ENCODE assay signal across 28 cellular contexts in the genomic region with DNA sequence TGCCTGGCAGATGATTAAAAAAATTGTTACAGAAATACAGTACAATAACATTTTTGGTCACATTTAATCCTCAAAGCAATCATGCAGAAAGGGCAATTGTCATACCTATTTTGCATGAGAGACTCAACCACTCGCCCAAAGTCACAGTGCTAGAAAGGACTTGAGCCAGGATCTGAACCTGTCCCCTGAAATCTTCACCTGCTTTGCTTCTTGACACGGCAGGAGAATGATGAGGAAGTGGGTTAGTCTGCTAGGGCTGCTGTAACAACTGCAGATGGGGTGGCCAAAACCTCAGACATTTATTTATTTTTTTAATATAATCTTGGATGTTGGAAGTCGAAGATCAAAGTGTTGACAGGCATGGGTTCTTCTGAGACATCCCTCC.
DNase-seq lines count a peak whose midpoint lies in the region; ATAC-seq, FAIRE-seq and TF ChIP-seq lines count a peak whose summit lies in the region.
"Had no signal": no experiment of that assay in that cellular context is flagged by ENCODE, and none has a peak within 500 bp of the region (broad histone marks: within the 10 kb centered on the region; RNA-seq: fewer than 3 reads in every experiment).

No MANE protein-coding gene starts in this region.

- TF ChIP-seq POLR2A in GM12891 (IDR thresholded peaks at IDR 0.05; ENCODE audit: low read depth, low read length) = no peak
- no peak for TF ChIP-seq POLR2A in gastroesophageal sphincter (IDR thresholded peaks at IDR 0.05)

- H3K4me3 Mint-ChIP-seq in memory B cell = no peak overlapping the region
- H3K4me3 Mint-ChIP-seq: CD4-positive, alpha-beta T cell; H9; HFFc6; IgD-negative memory B cell; T-helper 17 cell had no signal

- H3K36me3 ChIP-seq in WERI-Rb-1 = peaks cover 11% of the 10 kb centered on the region
- no peaks in the 10 kb centered on the region for H3K36me3 ChIP-seq in gastroesophageal sphincter
- H3K36me3 ChIP-seq: SJCRH30 had no signal

- FAIRE-seq in GM12891 (lab: Jason Lieb, UNC) = no peak
- FAIRE-seq: A204.1 had no signal

- TF ChIP-seq CTCF in WERI-Rb-1 (IDR thresholded peaks at IDR 0.05; ENCODE audit: low read depth, low read length) (no peak), gastroesophageal sphincter (IDR thresholded peaks at IDR 0.05) (no peak)

- no peak for TF ChIP-seq EP300 in gastroesophageal sphincter (IDR thresholded peaks at IDR 0.05)

- WGBS in gastroesophageal sphincter (ENCODE audit: low coverage in 1 of 2), 2 donors = 69 to 80% methylated on average over 3 of the region's 3 CpGs

- H3K4me1 ChIP-seq in gastroesophageal sphincter = peaks cover 0 to 22% (median 0%) of the 10 kb centered on the region in 3 donors
- H3K4me1 ChIP-seq: SJCRH30 had no signal

- H3K27me3 Mint-ChIP-seq in memory B cell = no peaks in the 10 kb centered on the region

- H3K27ac ChIP-seq in WERI-Rb-1 (peak overlapping the region; percentile 71), gastroesophageal sphincter (no peak overlapping the region)
- H3K27ac ChIP-seq: BLaER1 treated with 17β-estradiol and CSF1 and Interleukin-3, amounts not matched to agents 10 nM and 100 nM; HL-60; KMS-11; PC-9; SJCRH30 had no signal

- no peaks in the 10 kb centered on the region for H3K9me3 ChIP-seq in WERI-Rb-1 (ENCODE audit: severe bottlenecking)
- H3K9me3 ChIP-seq in gastroesophageal sphincter = no peaks in the 10 kb centered on the region
- H3K9me3 ChIP-seq: BLaER1 treated with 17β-estradiol and CSF1 and Interleukin-3, amounts not matched to agents 10 nM and 100 nM; SJCRH30 had no signal

- H3K4me3 ChIP-seq in WERI-Rb-1 (ENCODE audit: low read depth, low read length) = no peak overlapping the region
- no peak overlapping the region for H3K4me3 ChIP-seq in gastroesophageal sphincter
- H3K4me3 ChIP-seq: BLaER1 treated with 17β-estradiol and CSF1 and Interleukin-3, amounts not matched to agents 10 nM and 100 nM; PC-9; SJCRH30 had no signal

- H3K27ac Mint-ChIP-seq in memory B cell = no peak overlapping the region
- H3K27ac Mint-ChIP-seq: CD4-positive, alpha-beta T cell; HFFc6; IgD-negative memory B cell; T-helper 17 cell had no signal

- peaks cover 2% of the 10 kb centered on the region for H3K36me3 Mint-ChIP-seq in memory B cell

- H3K9me3 Mint-ChIP-seq in memory B cell = no peaks in the 10 kb centered on the region
- H3K9me3 Mint-ChIP-seq: CD4-positive, alpha-beta T cell; H9; HFFc6; IgD-negative memory B cell had no signal

- DNase-seq in GM12891 (ENCODE audit: insufficient read length, low spot score) (no peak), WERI-Rb-1 (no peak), memory B cell (ENCODE audit: low spot score in 2 of 2) (no peak), cortex of kidney (lab: John Stamatoyannopoulos, UW) (no peak), NCI-H2107 treated with DMSO at 0.1 percent for 48 hours (lab: John Stamatoyannopoulos, UW; ENCODE audit: unreplicated experiment) (no peak)
- DNase-seq: CD4-positive, alpha-beta T cell; EL; GF-D8; H9; HFFc6; NCI-H1048; NCI-H1417; NCI-H2029 treated with DMSO at 0.1 percent for 48 hours; NCI-H2227 treated with DMSO at 0.1 percent for 48 hours; NCI-H510A; NCI-H748 treated with DMSO at 0.1 percent for 48 hours; NK-92 treated with Interleukin-12 subunit alpha and Interleukin-12 subunit beta, amount 100 ng/mL, for 24 hours; PC-9; T-helper 17 cell had no signal

- H3K4me1 Mint-ChIP-seq in memory B cell = peaks cover 27% of the 10 kb centered on the region

- H3K27me3 ChIP-seq in WERI-Rb-1 (ENCODE audit: insufficient read depth, low read depth, severe bottlenecking) (no peaks in the 10 kb centered on the region), gastroesophageal sphincter (no peaks in the 10 kb centered on the region)
- H3K27me3 ChIP-seq: BLaER1 treated with 17β-estradiol and CSF1 and Interleukin-3, amounts not matched to agents 10 nM and 100 nM; SJCRH30 had no signal

- ATAC-seq in GM19463 (IDR thresholded peaks at IDR 0.05; ENCODE audit: unreplicated experiment) = peak; percentile 33
- ATAC-seq in memory B cell (ENCODE audit: low read depth) = peak; percentile 26
- ATAC-seq in gastroesophageal sphincter = no peak
- ATAC-seq: Right ventricle myocardium inferior, T-helper 17 cell had no signal

TF ChIP-seq in GM12891, 5 proteins besides CTCF, POLR2A, EP300 and RAD21:
- TF ChIP-seq SPI1 (IDR thresholded peaks at IDR 0.05; ENCODE audit: low read depth, low read length) (peak; percentile 62; the same call in 1 of the 2 replicates), POU2F2 (IDR thresholded peaks at IDR 0.05; ENCODE audit: low read depth, low read length) (no peak)
TF ChIP-seq in GM12891: peak in this region for 1.
